13 cellular contexts compared by ENCODE assay signal in the genomic region with DNA sequence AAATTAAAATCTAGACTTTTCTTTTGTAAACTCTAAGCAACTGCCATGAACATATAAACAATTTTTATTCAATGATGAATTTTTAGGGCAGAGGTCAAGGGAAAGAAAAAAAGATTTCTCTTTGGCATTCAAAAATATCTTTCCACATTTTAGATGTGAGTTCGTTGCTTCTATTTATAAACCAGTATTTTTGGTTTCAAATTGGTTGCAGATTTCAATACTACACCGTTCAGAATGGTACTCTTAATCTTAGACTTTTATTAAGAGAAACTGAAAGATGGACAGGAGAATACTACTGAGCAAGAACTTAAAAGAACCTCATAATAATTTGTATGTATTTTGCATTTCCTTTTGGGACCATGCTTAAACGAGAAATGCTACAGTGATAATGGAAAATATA.
DNase-seq lines count a peak whose midpoint lies in the region; ATAC-seq and TF ChIP-seq lines count a peak whose summit lies in the region.
"Had no signal": no experiment of that assay in that cellular context is flagged by ENCODE, and none has a peak within 500 bp of the region (broad histone marks: within the 10 kb centered on the region; RNA-seq: fewer than 3 reads in every experiment).

No MANE protein-coding gene starts in this region.

- CTCF ChIA-PET in activated naive CD4-positive, alpha-beta T cell treated with anti-CD3 and anti-CD28 coated beads for 36 hours (lab: Charles Lee), result no interaction called here

- TF ChIP-seq CTCF in mesothelial cell of epicardium (IDR thresholded peaks at IDR 0.05; ENCODE audit: unreplicated experiment), result no peak
- TF ChIP-seq CTCF in testis (IDR thresholded peaks at IDR 0.05), result no peak

- intact Hi-C loops in testis (cut with DNase I; ENCODE audit: low total_unique reads), result no loop called here
- intact Hi-C loops in activated naive CD4-positive, alpha-beta T cell treated with anti-CD3 and anti-CD28 coated beads for 36 hours (cut with micrococcal nuclease), result no loop called here

- no peak overlapping the region for H3K4me3 Mint-ChIP-seq in mesothelial cell of epicardium
- no peak overlapping the region for H3K4me3 Mint-ChIP-seq in activated naive CD4-positive, alpha-beta T cell treated with anti-CD3 and anti-CD28 coated beads for 36 hours
- H3K4me3 Mint-ChIP-seq: CD4-positive, CD25-positive, alpha-beta regulatory T cell; natural killer cell had no signal

- TF ChIP-seq POLR2A in testis (IDR thresholded peaks at IDR 0.05), result no peak

- ATAC-seq in GM18861 (IDR thresholded peaks at IDR 0.05; ENCODE audit: unreplicated experiment) (peak; percentile 33), GM21529 (IDR thresholded peaks at IDR 0.05; ENCODE audit: unreplicated experiment) (peak; percentile 49), HG03354 (IDR thresholded peaks at IDR 0.05; ENCODE audit: poor library complexity, severe bottlenecking, unreplicated experiment) (peak; percentile 69)
- ATAC-seq: natural killer cell had no signal

- H3K36me3 Mint-ChIP-seq in mesothelial cell of epicardium, result peaks cover 47% of the 10 kb centered on the region
- no peaks in the 10 kb centered on the region for H3K36me3 Mint-ChIP-seq in activated naive CD4-positive, alpha-beta T cell treated with anti-CD3 and anti-CD28 coated beads for 36 hours (ENCODE audit: low read depth)
- H3K36me3 Mint-ChIP-seq: CD4-positive, CD25-positive, alpha-beta regulatory T cell; natural killer cell had no signal

- DNase-seq in mesothelial cell of epicardium (ENCODE audit: low spot score in 2 of 2, unreplicated experiment in 2 of 2), result no peak
- DNase-seq in testis, result no peak
- no peak for DNase-seq in NCI-H2029 (lab: John Stamatoyannopoulos, UW)
- DNase-seq in NCI-H345 treated with DMSO at 0.1 percent for 48 hours (lab: John Stamatoyannopoulos, UW; ENCODE audit: unreplicated experiment), result no peak
- DNase-seq in activated naive CD4-positive, alpha-beta T cell treated with anti-CD3 and anti-CD28 coated beads for 36 hours, result no peak
- DNase-seq: CD4-positive, CD25-positive, alpha-beta regulatory T cell; dermis blood vessel endothelial cell; natural killer cell; NCI-H2227 treated with DMSO at 0.1 percent for 48 hours; stimulated activated CD4-positive, alpha-beta T cell treated with anti-CD3 and anti-CD28 coated beads, Interleukin-4, amount 100 ng/mL, for 1 hour had no signal

- no peaks in the 10 kb centered on the region for H3K9me3 ChIP-seq in testis

- no peaks in the 10 kb centered on the region for H3K27me3 ChIP-seq in testis

- peak overlapping the region; percentile 69 for H3K27ac Mint-ChIP-seq in mesothelial cell of epicardium
- H3K27ac Mint-ChIP-seq in activated naive CD4-positive, alpha-beta T cell treated with anti-CD3 and anti-CD28 coated beads for 36 hours, result no peak overlapping the region
- H3K27ac Mint-ChIP-seq: natural killer cell had no signal

- no peak overlapping the region for H3K27ac ChIP-seq in testis

- H3K9me3 Mint-ChIP-seq in mesothelial cell of epicardium, result peaks cover 9% of the 10 kb centered on the region
- H3K9me3 Mint-ChIP-seq in activated naive CD4-positive, alpha-beta T cell treated with anti-CD3 and anti-CD28 coated beads for 36 hours, result no peaks in the 10 kb centered on the region
- H3K9me3 Mint-ChIP-seq: natural killer cell had no signal

- peaks cover 25% of the 10 kb centered on the region for H3K4me1 ChIP-seq in testis

- no peaks in the 10 kb centered on the region for H3K36me3 ChIP-seq in testis (ENCODE audit: low read depth, missing control alignments)

- H3K4me3 ChIP-seq in testis, result no peak overlapping the region

- H3K27me3 Mint-ChIP-seq in mesothelial cell of epicardium (ENCODE audit: low read depth), result no peaks in the 10 kb centered on the region
- no peaks in the 10 kb centered on the region for H3K27me3 Mint-ChIP-seq in activated naive CD4-positive, alpha-beta T cell treated with anti-CD3 and anti-CD28 coated beads for 36 hours (ENCODE audit: low read depth)
- H3K27me3 Mint-ChIP-seq: CD4-positive, CD25-positive, alpha-beta regulatory T cell had no signal

- 38 to 50% methylated on average over 3 of the region's 3 CpGs for WGBS in testis, 2 donors

- peaks cover 38% of the 10 kb centered on the region for H3K4me1 Mint-ChIP-seq in mesothelial cell of epicardium
- no peaks in the 10 kb centered on the region for H3K4me1 Mint-ChIP-seq in activated naive CD4-positive, alpha-beta T cell treated with anti-CD3 and anti-CD28 coated beads for 36 hours (ENCODE audit: low read depth)
- H3K4me1 Mint-ChIP-seq: natural killer cell had no signal
